In the genomic region with DNA sequence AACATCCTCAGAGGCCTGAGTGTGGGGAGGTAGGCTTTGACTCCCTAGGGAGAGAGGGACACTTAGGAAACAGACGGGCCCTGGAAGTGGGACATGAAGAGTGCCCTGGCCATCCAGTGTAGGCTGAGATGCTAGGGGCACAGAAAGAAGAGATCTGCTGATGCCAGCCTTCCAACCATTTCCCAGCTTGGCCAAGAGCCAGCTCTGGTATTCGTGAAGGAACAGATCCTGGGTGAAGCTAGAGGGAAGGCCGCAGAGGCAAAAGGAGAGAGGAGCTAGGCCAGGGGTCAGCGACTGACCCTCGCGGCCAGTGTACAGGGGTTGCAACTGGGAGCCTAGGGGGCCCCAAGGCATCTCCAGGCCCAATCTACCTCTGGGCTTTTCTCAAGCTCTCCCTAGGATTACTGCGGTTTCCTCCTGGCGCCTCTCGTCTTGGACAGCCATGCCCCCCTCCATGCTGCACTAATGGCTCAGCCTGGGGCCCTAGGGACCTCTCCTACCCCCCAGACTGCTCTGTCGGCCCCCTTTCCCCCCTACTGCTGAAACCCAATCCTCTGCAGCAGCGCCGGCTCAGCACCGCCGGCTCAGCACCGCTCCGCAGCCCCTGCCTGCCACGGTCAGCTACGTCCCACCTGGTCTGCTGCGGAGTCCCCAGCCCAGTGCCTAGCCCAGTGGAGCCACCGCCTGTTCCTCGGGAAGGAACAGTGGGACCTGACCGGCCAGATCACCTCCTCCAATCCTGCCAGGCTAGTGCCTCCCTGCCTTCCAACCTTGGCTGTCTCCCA, we compare ENCODE assay signal across 24 cellular contexts. TPM values are rescaled to one million over a fixed set of nuclear protein-coding genes. Genes with fewer than 3 reads are reported as not detected.
DNase-seq lines count a peak whose midpoint lies in the region; ATAC-seq and TF ChIP-seq lines count a peak whose summit lies in the region.
"Had no signal": no experiment of that assay in that cellular context is flagged by ENCODE, and none has a peak within 500 bp of the region (broad histone marks: within the 10 kb centered on the region; RNA-seq: fewer than 3 reads in every experiment).

A gene (plus strand): TSS at position 553 of the 785 bp plus-strand sequence. CDS start 355 bp downstream, outside the sequence.

- CTCF ChIA-PET in SK-N-SH (lab: Yijun Ruan, JAX), result interaction anchor here (0.7 to 2.1 kb wide), 11 partner anchors 9 to 599 kb away, joined by 3 to 10 read pairs (median 4); a partner anchor contains a TSS

- TF ChIP-seq RAD21 in SK-N-SH (IDR thresholded peaks at IDR 0.05; ENCODE audit: low read length), result no peak

- H3K4me1 Mint-ChIP-seq in activated T-cell treated with anti-CD3 and anti-CD28 coated beads, Interleukin-2, amount 50 U/mL, for 72 hours (ENCODE audit: low read depth), result peaks cover 4% of the 10 kb centered on the region
- H3K4me1 Mint-ChIP-seq in activated T-cell treated with anti-CD3 and anti-CD28 coated beads, Interleukin-2, amount 50 U/mL, for 4 hours (ENCODE audit: low read depth), result peaks cover 1% of the 10 kb centered on the region

- H3K4me3 ChIP-seq in SK-N-SH (ENCODE audit: low read depth in 2 of 2, low read length in 1 of 2) (no peak within 1 kb of the TSS), thymus (ENCODE audit: low read length) (no peak within 1 kb of the TSS)

- no peaks in the 10 kb centered on the region for H3K27me3 Mint-ChIP-seq in activated T-cell treated with anti-CD3 and anti-CD28 coated beads, Interleukin-2, amount 50 U/mL, for 72 hours (ENCODE audit: low read depth)
- H3K27me3 Mint-ChIP-seq in activated T-cell treated with anti-CD3 and anti-CD28 coated beads, Interleukin-2, amount 50 U/mL, for 4 hours (ENCODE audit: low read depth), result peaks cover 5% of the 10 kb centered on the region

- H3K4me1 ChIP-seq in SK-N-SH (ENCODE audit: control insufficient read depth in 1 of 2, insufficient read depth in 2 of 2, low read depth in 1 of 2, low read length in 1 of 2) (peaks cover 13 to 39% of the 10 kb centered on the region in 2 experiments), thymus (ENCODE audit: control insufficient read depth, insufficient read depth, low read length) (peaks cover 4% of the 10 kb centered on the region)

- no peak within 1 kb of the TSS for H2AFZ ChIP-seq in SK-N-SH (ENCODE audit: low read depth)

- peak within 1 kb of the TSS; percentile 61 to 78 for H3K27ac ChIP-seq in SK-N-SH (ENCODE audit: low read depth in 2 of 2, low read length in 1 of 2)
- no peak within 1 kb of the TSS for H3K27ac ChIP-seq in thymus (ENCODE audit: low read depth)
- H3K27ac ChIP-seq: C4-2B, WERI-Rb-1 had no signal

- no peaks in the 10 kb centered on the region for H3K9me3 Mint-ChIP-seq in activated T-cell treated with anti-CD3 and anti-CD28 coated beads, Interleukin-2, amount 50 U/mL, for 72 hours
- H3K9me3 Mint-ChIP-seq in activated T-cell treated with anti-CD3 and anti-CD28 coated beads, Interleukin-2, amount 50 U/mL, for 4 hours, result no peaks in the 10 kb centered on the region
- H3K9me3 Mint-ChIP-seq: activated CD4-positive, alpha-beta T cell treated with anti-CD3 and anti-CD28 coated beads, Interleukin-2, amount 10 ng/mL, durations not matched to agents 7 days and 5 days; activated T-helper 1 cell treated with anti-CD3 and anti-CD28 coated beads, Interleukin-12 subunit alpha, Interleukin-12 subunit beta, Interleukin-2, Interleukin-4 antibody, amounts not matched to agents 30 ng/mL and 10 ng/mL and 1 ng/mL, durations not matched to agents 14 hours and 24 hours and 36 hours; IgD-negative memory B cell; naive B cell; T-helper 2 cell treated with Interferon-gamma antibody and Interleukin-4, amounts not matched to agents 5 μg/mL and 100 μg/mL, for 36 hours had no signal

- H3K9me2 ChIP-seq in SK-N-SH, result no peaks in the 10 kb centered on the region

- POLR2A ChIA-PET in SK-N-SH (lab: Yijun Ruan, JAX), result interaction anchor here (0.6 to 2.1 kb wide), 3 partner anchors 9 to 34 kb away, joined by 3 to 11 read pairs (median 5); a partner anchor contains a TSS

- H3K9me3 ChIP-seq in SK-N-SH, result no peaks in the 10 kb centered on the region
- no peaks in the 10 kb centered on the region for H3K9me3 ChIP-seq in thymus (ENCODE audit: control insufficient read depth)

- H3K36me3 Mint-ChIP-seq in activated T-cell treated with anti-CD3 and anti-CD28 coated beads, Interleukin-2, amount 50 U/mL, for 72 hours (ENCODE audit: insufficient read depth in 2 of 2), result no peaks in the 10 kb centered on the region
- H3K36me3 Mint-ChIP-seq in activated T-cell treated with anti-CD3 and anti-CD28 coated beads, Interleukin-2, amount 50 U/mL, for 4 hours (ENCODE audit: insufficient read depth), result peaks cover 2% of the 10 kb centered on the region
- H3K36me3 Mint-ChIP-seq: activated CD8-positive, alpha-beta memory T cell treated with anti-CD3 and anti-CD28 coated beads, Interleukin-2, amount 10 ng/mL, durations not matched to agents 7 days and 5 days had no signal

- peak within 1 kb of the TSS; percentile 60 for H3K4me2 ChIP-seq in SK-N-SH

- no peak for TF ChIP-seq CTCF in SK-N-SH (IDR thresholded peaks at IDR 0.05)

- no peak for DNase-seq in activated T-cell treated with anti-CD3 and anti-CD28 coated beads, Interleukin-2, amount 50 U/mL, for 72 hours
- no peak for DNase-seq in activated T-cell treated with anti-CD3 and anti-CD28 coated beads, Interleukin-2, amount 50 U/mL, for 4 hours
- DNase-seq in SK-N-SH, result peak; percentile 74
- peak; percentile 53 for DNase-seq in left kidney (ENCODE audit: low read depth, low spot score)
- no peak for DNase-seq in NCI-H1105 (lab: John Stamatoyannopoulos, UW)
- no peak for DNase-seq in DMS53 (lab: John Stamatoyannopoulos, UW)
- DNase-seq: activated CD4-positive, alpha-beta T cell treated with anti-CD3 and anti-CD28 coated beads, Interleukin-2, amount 10 ng/mL, durations not matched to agents 7 days and 5 days; activated CD8-positive, alpha-beta memory T cell treated with anti-CD3 and anti-CD28 coated beads, Interleukin-2, amount 10 ng/mL, durations not matched to agents 7 days and 5 days; activated naive CD4-positive, alpha-beta T cell treated with anti-CD3 and anti-CD28 coated beads, Interleukin-2, amount 50 U/mL, for 16 hours; aorta; central memory CD4-positive, alpha-beta T cell; dermis blood vessel endothelial cell; left cardiac atrium; mesendoderm; naive B cell; NCI-H1436; NCI-H524 treated with DMSO at 0.1 percent for 48 hours; RPMI8226; WERI-Rb-1 had no signal

- H3K36me3 ChIP-seq in SK-N-SH (replicated peaks in 1 of 2; ENCODE audit: control insufficient read depth in 1 of 2, insufficient read depth in 2 of 2, low read length in 1 of 2), result peaks cover 4 to 20% of the 10 kb centered on the region in 2 experiments
- peaks cover 30% of the 10 kb centered on the region for H3K36me3 ChIP-seq in thymus (ENCODE audit: control insufficient read depth, insufficient read depth)

- H4K20me1 ChIP-seq in SK-N-SH (ENCODE audit: insufficient read depth), result no peaks in the 10 kb centered on the region

- no peak for ATAC-seq in activated T-cell treated with anti-CD3 and anti-CD28 coated beads, Interleukin-2, amount 50 U/mL, for 72 hours (replicated peaks in 1 of 2)
- ATAC-seq in activated T-cell treated with anti-CD3 and anti-CD28 coated beads, Interleukin-2, amount 50 U/mL, for 4 hours, result no peak
- ATAC-seq: activated CD8-positive, alpha-beta memory T cell treated with anti-CD3 and anti-CD28 coated beads, Interleukin-2, amount 10 ng/mL, durations not matched to agents 7 days and 5 days; left cardiac atrium had no signal

- no peak within 1 kb of the TSS for H3K9ac ChIP-seq in SK-N-SH

- no peak within 1 kb of the TSS for H3K27ac Mint-ChIP-seq in activated T-cell treated with anti-CD3 and anti-CD28 coated beads, Interleukin-2, amount 50 U/mL, for 72 hours
- H3K27ac Mint-ChIP-seq: activated CD4-positive, alpha-beta T cell treated with anti-CD3 and anti-CD28 coated beads, Interleukin-2, amount 10 ng/mL, durations not matched to agents 7 days and 5 days; activated CD8-positive, alpha-beta memory T cell treated with anti-CD3 and anti-CD28 coated beads, Interleukin-2, amount 10 ng/mL, durations not matched to agents 7 days and 5 days; activated T-helper 1 cell treated with anti-CD3 and anti-CD28 coated beads, Interleukin-12 subunit alpha, Interleukin-12 subunit beta, Interleukin-2, Interleukin-4 antibody, amounts not matched to agents 30 ng/mL and 10 ng/mL and 1 ng/mL, durations not matched to agents 14 hours and 24 hours and 36 hours; T-helper 2 cell treated with Interferon-gamma antibody and Interleukin-4, amounts not matched to agents 5 μg/mL and 100 μg/mL, for 36 hours had no signal

- TF ChIP-seq EP300 in SK-N-SH (IDR thresholded peaks at IDR 0.05; ENCODE audit: borderline replicate concordance in 1 of 2, low read depth in 1 of 2, low read length in 1 of 2), result no peak

- peaks cover 14% of the 10 kb centered on the region for H3F3A ChIP-seq in SK-N-SH (replicated peaks; ENCODE audit: insufficient read depth)

- WGBS in SK-N-SH (ENCODE audit: low lambda C conversion rate), result 88% methylated on average over 22 of the region's 22 CpGs
- 92% methylated on average over 22 of the region's 22 CpGs for WGBS in thymus

- no peaks in the 10 kb centered on the region for H3K79me2 ChIP-seq in SK-N-SH (ENCODE audit: insufficient read depth)

- H3K27me3 ChIP-seq in SK-N-SH (ENCODE audit: insufficient read depth), result no peaks in the 10 kb centered on the region
- peaks cover 7% of the 10 kb centered on the region for H3K27me3 ChIP-seq in thymus (ENCODE audit: control insufficient read depth, insufficient read depth)

- no peak within 1 kb of the TSS for H3K4me3 Mint-ChIP-seq in activated T-cell treated with anti-CD3 and anti-CD28 coated beads, Interleukin-2, amount 50 U/mL, for 72 hours
- H3K4me3 Mint-ChIP-seq in activated T-cell treated with anti-CD3 and anti-CD28 coated beads, Interleukin-2, amount 50 U/mL, for 4 hours, result no peak within 1 kb of the TSS
- H3K4me3 Mint-ChIP-seq: activated CD4-positive, alpha-beta T cell treated with anti-CD3 and anti-CD28 coated beads, Interleukin-2, amount 10 ng/mL, durations not matched to agents 7 days and 5 days; activated CD8-positive, alpha-beta memory T cell treated with anti-CD3 and anti-CD28 coated beads, Interleukin-2, amount 10 ng/mL, durations not matched to agents 7 days and 5 days; activated T-helper 1 cell treated with anti-CD3 and anti-CD28 coated beads, Interleukin-12 subunit alpha, Interleukin-12 subunit beta, Interleukin-2, Interleukin-4 antibody, amounts not matched to agents 30 ng/mL and 10 ng/mL and 1 ng/mL, durations not matched to agents 14 hours and 24 hours and 36 hours; T-helper 2 cell treated with Interferon-gamma antibody and Interleukin-4, amounts not matched to agents 5 μg/mL and 100 μg/mL, for 36 hours had no signal

TF ChIP-seq in SK-N-SH, 30 proteins besides CTCF, POLR2A, EP300 and RAD21 (continues in another document):
- no peak for TF ChIP-seq MEF2A (IDR thresholded peaks at IDR 0.05; ENCODE audit: borderline replicate concordance, low read depth)

RNA-seq across cellular contexts. Expression of the gene that starts here (rescaled TPM):
- 10 to 100 TPM; 14.4 to 15.7 TPM for total RNA-seq in activated T-cell treated with anti-CD3 and anti-CD28 coated beads, Interleukin-2, amount 50 U/mL, for 72 hours
- 1 to 10 TPM; 2.4 to 3.4 (median 3.3) TPM for total RNA-seq in activated T-cell treated with anti-CD3 and anti-CD28 coated beads, Interleukin-2, amount 50 U/mL, for 4 hours
- polyA plus RNA-seq in SK-N-SH (2012; rRNA removed), result 4.0 and 4.5 TPM in 2 replicates
- 0.72 and 0.77 TPM in 2 replicates for polyA plus RNA-seq in SK-N-SH (2012; cell fraction: cytosol; rRNA removed)
- 39.2 and 57.2 TPM in 2 replicates for polyA plus RNA-seq in SK-N-SH (2012; cell fraction: nucleus; rRNA removed)
- polyA plus RNA-seq in thymus, result 10.6 TPM
- total RNA-seq: dermis blood vessel endothelial cell had no signal
- polyA plus RNA-seq: IgD-negative memory B cell had no signal

Comparison
In these comparisons a context has a peak if more than half of its experiments do, and no peak if none do; other contexts are left out.
1. DNase-seq: peak in SK-N-SH (single experiment) and left kidney (single experiment); none in activated T-cell treated with anti-CD3 and anti-CD28 coated beads, Interleukin-2, amount 50 U/mL, for 72 hours (0 of 2), activated T-cell treated with anti-CD3 and anti-CD28 coated beads, Interleukin-2, amount 50 U/mL, for 4 hours (single experiment), NCI-H1105 (single experiment) and DMS53 (single experiment).